Comparison of ENCODE assay signal across 17 cellular contexts in genomic region chr4:142262956-142263355, GRCh38.
A peak's percentile ranks its signal among the peaks of the same experiment; 100 is the strongest.
DNase-seq lines count a peak whose midpoint lies in the region; ATAC-seq and TF ChIP-seq lines count a peak whose summit lies in the region.
"Had no signal": no experiment of that assay in that cellular context is flagged by ENCODE, and none has a peak within 500 bp of the region (broad histone marks: within the 10 kb centered on the region; RNA-seq: fewer than 3 reads in every experiment).

No MANE protein-coding gene starts in this region.

- H3K27me3 ChIP-seq in neural progenitor cell = no peaks in the 10 kb centered on the region
- H3K27me3 ChIP-seq: BE2C, MG63, Peyer's patch had no signal

- H3K27ac Mint-ChIP-seq in activated T-cell treated with anti-CD3 and anti-CD28 coated beads, Interleukin-2, amount 50 U/mL, for 72 hours = peak overlapping the region; percentile 44
- H3K27ac Mint-ChIP-seq in HFFc6 = peak overlapping the region; percentile 5; the same call in 1 of the 2 replicates
- no peak overlapping the region for H3K27ac Mint-ChIP-seq in neural progenitor cell

- H4K20me1 ChIP-seq in neural progenitor cell (ENCODE audit: low read depth) = no peaks in the 10 kb centered on the region

- no peak overlapping the region for H2AFZ ChIP-seq in neural progenitor cell (replicated peaks)

- no peaks in the 10 kb centered on the region for H3K36me3 ChIP-seq in neural progenitor cell
- H3K36me3 ChIP-seq: BE2C, MG63 had no signal

- no peak for DNase-seq in activated T-cell treated with anti-CD3 and anti-CD28 coated beads, Interleukin-2, amount 50 U/mL, for 72 hours
- DNase-seq in activated T-cell treated with anti-CD3 and anti-CD28 coated beads for 4 hours (no peak), HFFc6 (no peak), ecto neural progenitor cell (ENCODE audit: low spot score) (peak; percentile 45), neural progenitor cell (ENCODE audit: low spot score) (peak; percentile 69), DMS79 (lab: John Stamatoyannopoulos, UW) (no peak), foreskin fibroblast (no peak)
- DNase-seq: BE2C, MG63, NCI-H1092 treated with DMSO at 0.1 percent for 48 hours, NCI-H1694 treated with DMSO at 0.1 percent for 48 hours, NCI-H446 treated with DMSO at 0.1 percent for 48 hours, NCI-H748 treated with DMSO at 0.1 percent for 48 hours, Peyer's patch, SHP77 had no signal

- TF ChIP-seq CTCF in HFFc6 (IDR thresholded peaks at IDR 0.05) = no peak
- no peak for TF ChIP-seq CTCF in neural progenitor cell (IDR thresholded peaks at IDR 0.05)
- no peak for TF ChIP-seq CTCF in foreskin fibroblast (IDR thresholded peaks at IDR 0.05; ENCODE audit: low read depth, low read length)

- H3K4me3 Mint-ChIP-seq in activated T-cell treated with anti-CD3 and anti-CD28 coated beads, Interleukin-2, amount 50 U/mL, for 72 hours = no peak overlapping the region
- H3K4me3 Mint-ChIP-seq in HFFc6 = no peak overlapping the region
- no peak overlapping the region for H3K4me3 Mint-ChIP-seq in neural progenitor cell

- no peak for ATAC-seq in activated T-cell treated with anti-CD3 and anti-CD28 coated beads, Interleukin-2, amount 50 U/mL, for 72 hours (replicated peaks in 1 of 2)
- ATAC-seq in GM18909 (IDR thresholded peaks at IDR 0.05; ENCODE audit: poor library complexity, unreplicated experiment) = no peak
- ATAC-seq: HepG2 had no signal

- peaks cover 14 to 36% of the 10 kb centered on the region in 2 donors for H3K36me3 Mint-ChIP-seq in activated T-cell treated with anti-CD3 and anti-CD28 coated beads, Interleukin-2, amount 50 U/mL, for 72 hours (ENCODE audit: insufficient read depth in 2 of 2)
- H3K36me3 Mint-ChIP-seq in HFFc6 (ENCODE audit: low read depth) = peaks cover 49% of the 10 kb centered on the region
- no peaks in the 10 kb centered on the region for H3K36me3 Mint-ChIP-seq in neural progenitor cell

- H3K4me1 ChIP-seq in neural progenitor cell = no peaks in the 10 kb centered on the region
- H3K4me1 ChIP-seq: BE2C, Peyer's patch had no signal

- no peak overlapping the region for H3K9ac ChIP-seq in neural progenitor cell

- H3K27me3 Mint-ChIP-seq in activated T-cell treated with anti-CD3 and anti-CD28 coated beads, Interleukin-2, amount 50 U/mL, for 72 hours (ENCODE audit: low read depth) = no peaks in the 10 kb centered on the region
- peaks cover 2% of the 10 kb centered on the region; the same call in 1 of the 2 replicates for H3K27me3 Mint-ChIP-seq in HFFc6 (ENCODE audit: insufficient read depth)
- no peaks in the 10 kb centered on the region for H3K27me3 Mint-ChIP-seq in neural progenitor cell (ENCODE audit: insufficient read depth, low read depth)

- H3K27ac ChIP-seq in neural progenitor cell = no peak overlapping the region
- H3K27ac ChIP-seq: Peyer's patch had no signal

- H3K79me2 ChIP-seq in neural progenitor cell (ENCODE audit: low read depth) = no peaks in the 10 kb centered on the region

- H3F3A ChIP-seq in neural progenitor cell (ENCODE audit: low read depth) = no peaks in the 10 kb centered on the region

- H3K9me3 ChIP-seq in neural progenitor cell (ENCODE audit: low read depth) = no peaks in the 10 kb centered on the region
- H3K9me3 ChIP-seq: BE2C, MG63, Peyer's patch had no signal

- peaks cover 1% of the 10 kb centered on the region in 2 donors for H3K9me3 Mint-ChIP-seq in activated T-cell treated with anti-CD3 and anti-CD28 coated beads, Interleukin-2, amount 50 U/mL, for 72 hours
- H3K9me3 Mint-ChIP-seq in HFFc6 (no peaks in the 10 kb centered on the region), neural progenitor cell (no peaks in the 10 kb centered on the region)

- peaks cover 57% of the 10 kb centered on the region for H3K4me1 Mint-ChIP-seq in activated T-cell treated with anti-CD3 and anti-CD28 coated beads, Interleukin-2, amount 50 U/mL, for 72 hours (ENCODE audit: low read depth)
- H3K4me1 Mint-ChIP-seq in HFFc6 (ENCODE audit: low read depth) = peaks cover 71% of the 10 kb centered on the region
- H3K4me1 Mint-ChIP-seq in neural progenitor cell = peaks cover 2% of the 10 kb centered on the region

- no peak overlapping the region for H3K4me2 ChIP-seq in neural progenitor cell

- H3K4me3 ChIP-seq in neural progenitor cell (no peak overlapping the region), foreskin fibroblast (ENCODE audit: low read depth in 1 of 2, low read length in 2 of 2) (no peak overlapping the region)
- H3K4me3 ChIP-seq: MG63, Peyer's patch had no signal

Comparison
In these comparisons a context has a peak if more than half of its experiments do, and no peak if none do; other contexts are left out.
1. DNase-seq: peak in ecto neural progenitor cell (single experiment) and neural progenitor cell (single experiment); none in activated T-cell treated with anti-CD3 and anti-CD28 coated beads, Interleukin-2, amount 50 U/mL, for 72 hours (0 of 2), activated T-cell treated with anti-CD3 and anti-CD28 coated beads for 4 hours (single experiment), HFFc6 (single experiment), DMS79 (single experiment) and foreskin fibroblast (0 of 2).